ENCODE assay signal across 28 cellular contexts in genomic region chr20:13416531-13416930, GRCh38.
"Had no signal": no experiment of that assay in that cellular context is flagged by ENCODE, and none has a peak within 500 bp of the region (broad histone marks: within the 10 kb centered on the region; RNA-seq: fewer than 3 reads in every experiment).

No MANE protein-coding gene starts in this region.

- ATAC-seq: natural killer cell; psoas muscle; right cardiac atrium; right lobe of liver; stimulated activated memory B cell treated with anti-CD40 and anti-IgM and Interleukin-4, amounts not matched to agents 10 μg/mL and 1 μg/mL and 100 μg/mL, for 72 hours; stimulated activated naive CD8-positive, alpha-beta T cell treated with anti-CD3 and anti-CD28 coated beads, Interleukin-15, amount 100 ng/mL, for 72 hours; stimulated activated naive CD8-positive, alpha-beta T cell treated with anti-CD3 and anti-CD28 coated beads, Interleukin-15, Interleukin-2, amounts not matched to agents 100 U/mL and 50 U/mL, for 24 hours; upper lobe of right lung had no signal

- H3K27ac ChIP-seq: neural progenitor cell, ovary, parathyroid adenoma, psoas muscle, right lobe of liver, skin epidermis, suprapubic skin, testis, tibial artery, transverse colon, upper lobe of right lung, uterus had no signal

- H3K9me3 ChIP-seq: ovary, psoas muscle, right lobe of liver, spleen, suprapubic skin, testis, tibial artery, transverse colon, upper lobe of right lung, uterus had no signal

- DNase-seq: natural killer cell; occipital lobe; ovary; posterior cingulate gyrus; psoas muscle; right cardiac atrium; right lobe of liver; spleen; stimulated activated CD4-positive, alpha-beta T cell treated with anti-CD3 and anti-CD28 coated beads, Interleukin-12 subunit alpha, Interleukin-12 subunit beta, amount 100 ng/mL, for 4 hours; stimulated activated CD4-positive, alpha-beta T cell treated with anti-CD3 and anti-CD28 coated beads, Interleukin-1b, Interleukin-23, amount 100 ng/mL, for 48 hours; stimulated activated CD4-positive, alpha-beta T cell treated with anti-CD3 and anti-CD28 coated beads, Interleukin-4, amount 100 ng/mL, for 1 hour; stimulated activated CD4-positive, alpha-beta T cell treated with anti-CD3 and anti-CD28 coated beads, Interleukin-4, amount 100 ng/mL, for 4 hours; stimulated activated CD8-positive, alpha-beta memory T cell treated with anti-CD3 and anti-CD28 coated beads, Interleukin-4, amount 100 ng/mL, for 48 hours; stimulated activated naive CD4-positive, alpha-beta T cell; stimulated activated naive CD8-positive, alpha-beta T cell treated with anti-CD3 and anti-CD28 coated beads, Interleukin-15, amount 100 ng/mL, for 72 hours; stimulated activated naive CD8-positive, alpha-beta T cell treated with anti-CD3 and anti-CD28 coated beads, Interleukin-15, Interleukin-2, amounts not matched to agents 100 U/mL and 50 U/mL, for 24 hours; substantia nigra; testis; tibial artery; transverse colon; upper lobe of right lung; uterus had no signal

- H3K79me2 ChIP-seq: parathyroid adenoma had no signal

- H3K36me3 ChIP-seq: neural progenitor cell, ovary, right lobe of liver, transverse colon, upper lobe of right lung, uterus had no signal

- H3K9ac ChIP-seq: neural progenitor cell, parathyroid adenoma had no signal

- H3K4me2 ChIP-seq: neural progenitor cell, smooth muscle cell had no signal

- H3K4me1 ChIP-seq: psoas muscle, spleen, testis, uterus had no signal

- H3K27me3 ChIP-seq: neural progenitor cell, ovary, right lobe of liver, spleen, suprapubic skin, testis, tibial artery, transverse colon, upper lobe of right lung, uterus had no signal

- H2AFZ ChIP-seq: neural progenitor cell, parathyroid adenoma had no signal

- H3K4me3 ChIP-seq: neural progenitor cell, ovary, psoas muscle, right lobe of liver, skin epidermis, smooth muscle cell, spleen, suprapubic skin, testis, tibial artery, transverse colon, upper lobe of right lung, uterus had no signal
